Comparison of ENCODE assay signal across 8 cellular contexts in the genomic region with DNA sequence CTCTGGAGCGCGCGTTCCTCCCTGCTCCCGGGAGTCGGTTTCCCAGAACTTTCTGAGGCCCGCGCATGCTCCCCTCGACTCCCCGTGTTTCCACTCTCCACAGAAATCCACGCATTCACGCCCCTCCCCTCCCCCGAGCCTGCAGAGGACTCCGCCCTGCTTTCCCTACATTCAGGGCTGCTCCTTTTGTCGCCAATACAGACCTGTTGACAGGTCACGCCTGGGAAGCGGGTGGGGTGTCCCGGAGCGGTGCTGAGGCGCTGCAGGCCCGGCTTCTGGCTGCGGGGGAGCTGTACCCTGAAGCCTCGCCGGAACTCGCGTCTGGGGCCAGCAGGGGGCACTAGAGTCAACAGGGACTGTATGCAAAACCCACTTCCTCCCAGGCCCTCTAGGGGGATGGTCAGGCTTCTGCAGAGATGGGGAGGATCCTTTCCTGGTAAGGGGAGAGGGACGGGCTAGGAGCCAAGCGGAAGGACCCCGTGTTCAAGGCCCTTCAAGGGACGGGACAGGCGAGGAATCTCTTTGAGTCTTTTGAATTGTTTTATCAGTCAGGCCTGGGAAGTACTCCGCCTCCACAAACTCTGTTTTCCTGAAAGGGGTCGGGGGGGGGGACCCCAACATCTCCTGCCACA. TPM values are rescaled to one million over a fixed set of nuclear protein-coding genes. Genes with fewer than 3 reads are reported as not detected.
DNase-seq lines count a peak whose midpoint lies in the region; ATAC-seq and TF ChIP-seq lines count a peak whose summit lies in the region.

A gene with protein sequence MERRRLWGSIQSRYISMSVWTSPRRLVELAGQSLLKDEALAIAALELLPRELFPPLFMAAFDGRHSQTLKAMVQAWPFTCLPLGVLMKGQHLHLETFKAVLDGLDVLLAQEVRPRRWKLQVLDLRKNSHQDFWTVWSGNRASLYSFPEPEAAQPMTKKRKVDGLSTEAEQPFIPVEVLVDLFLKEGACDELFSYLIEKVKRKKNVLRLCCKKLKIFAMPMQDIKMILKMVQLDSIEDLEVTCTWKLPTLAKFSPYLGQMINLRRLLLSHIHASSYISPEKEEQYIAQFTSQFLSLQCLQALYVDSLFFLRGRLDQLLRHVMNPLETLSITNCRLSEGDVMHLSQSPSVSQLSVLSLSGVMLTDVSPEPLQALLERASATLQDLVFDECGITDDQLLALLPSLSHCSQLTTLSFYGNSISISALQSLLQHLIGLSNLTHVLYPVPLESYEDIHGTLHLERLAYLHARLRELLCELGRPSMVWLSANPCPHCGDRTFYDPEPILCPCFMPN (minus strand): TSS at position 294 of the 632 bp plus-strand sequence. CDS start 2,433 bp downstream, outside the sequence.

- CTCF ChIA-PET in BJ (lab: Yijun Ruan, JAX): no interaction called here

- ATAC-seq in aorta (ENCODE audit: low FRiP score): no peak

- no peak within 1 kb of the TSS for H3K4me2 ChIP-seq in neural cell (ENCODE audit: low read length)

- intact Hi-C loops in aorta (cut with DNase I): no loop called here

- DNase-seq in BJ (ENCODE audit: low read depth) (no peak), HCEC 1CT (peak; percentile 43), NCI-H69 (lab: John Stamatoyannopoulos, UW) (peak; percentile 98), aorta (peak; percentile 60 to 79), hepatic stellate cell (ENCODE audit: low spot score) (no peak)
- DNase-seq in activated CD4-positive, alpha-beta T cell treated with anti-CD3 and anti-CD28 coated beads for 4 hours: peak; percentile 43 to 54
- peak; percentile 56 for DNase-seq in effector CD8-positive, alpha-beta T cell (lab: John Stamatoyannopoulos, UW)

- H3K27me3 ChIP-seq in BJ (ENCODE audit: control insufficient read depth, insufficient read depth, low read length) (0 out of 2 replicates have a peak, but pooled peaks cover 1% of the 10 kb centered on the region), neural cell (ENCODE audit: insufficient read depth, low read depth, low read length) (no peaks in the 10 kb centered on the region), aorta (ENCODE audit: control insufficient read depth in 1 of 2, insufficient read depth in 2 of 2, low read length in 1 of 2) (no peaks in the 10 kb centered on the region)

- no peak within 1 kb of the TSS for H3K9ac ChIP-seq in neural cell (ENCODE audit: low read length)

- no peaks in the 10 kb centered on the region for H3K9me2 ChIP-seq in neural cell (ENCODE audit: insufficient read depth, low read length)

- 70 to 73% methylated on average over 32 of the region's 32 CpGs for WGBS in aorta, 2 donors

- TF ChIP-seq RAD21 in neural cell (conservative IDR thresholded peaks at IDR 0.05): no peak

- H3K36me3 ChIP-seq in BJ (ENCODE audit: control insufficient read depth, insufficient read depth, low read length) (no peaks in the 10 kb centered on the region), neural cell (ENCODE audit: insufficient read depth, low read length) (no peaks in the 10 kb centered on the region), aorta (ENCODE audit: control insufficient read depth in 1 of 2, insufficient read depth in 2 of 2, low read length in 1 of 2) (no peaks in the 10 kb centered on the region)

- TF ChIP-seq CTCF in BJ (IDR thresholded peaks at IDR 0.05; ENCODE audit: insufficient read depth, low read depth, low read length) (peak; percentile 39), neural cell (IDR thresholded peaks at IDR 0.05; ENCODE audit: poor library complexity, severe bottlenecking) (peak; percentile 16)

- H2AFZ ChIP-seq in neural cell (ENCODE audit: low read depth, low read length): no peak within 1 kb of the TSS

- H3K27ac ChIP-seq in neural cell (ENCODE audit: low read length) (no peak within 1 kb of the TSS), aorta (ENCODE audit: low read depth in 1 of 2, low read length in 2 of 2) (no peak within 1 kb of the TSS)

- no peaks in the 10 kb centered on the region for H3K79me2 ChIP-seq in neural cell (replicated peaks; ENCODE audit: insufficient read depth, low read length)

- no peaks in the 10 kb centered on the region for H3K9me3 ChIP-seq in neural cell (ENCODE audit: low read length)
- no peaks in the 10 kb centered on the region for H3K9me3 ChIP-seq in aorta (ENCODE audit: control insufficient read depth, low read length)

- no peak for TF ChIP-seq EP300 in neural cell (conservative IDR thresholded peaks at IDR 0.05; ENCODE audit: poor library complexity, severe bottlenecking)

- POLR2A ChIA-PET in BJ (lab: Charles Lee): no interaction called here

- H3K4me1 ChIP-seq in aorta (ENCODE audit: control insufficient read depth in 1 of 2, insufficient read depth in 2 of 2, low read length in 2 of 2): no peaks in the 10 kb centered on the region

- H4K20me1 ChIP-seq in neural cell (ENCODE audit: insufficient read depth): no peaks in the 10 kb centered on the region

- H3K4me3 ChIP-seq in BJ (ENCODE audit: low read depth, low read length) (no peak within 1 kb of the TSS), neural cell (ENCODE audit: low read length) (no peak within 1 kb of the TSS), aorta (ENCODE audit: low read length in 2 of 2) (no peak within 1 kb of the TSS)

- no peaks in the 10 kb centered on the region for H3F3A ChIP-seq in neural cell (ENCODE audit: insufficient read depth, low read length, poor library complexity, severe bottlenecking)

TF ChIP-seq in neural cell, 6 proteins besides CTCF, POLR2A, EP300 and RAD21:
- TF ChIP-seq POLR2AphosphoS5 (IDR thresholded peaks at IDR 0.05): no peak
- no peak for TF ChIP-seq REST (IDR thresholded peaks at IDR 0.05; ENCODE audit: borderline replicate concordance)
- no peak for TF ChIP-seq EZH2 (IDR thresholded peaks at IDR 0.05; ENCODE audit: borderline replicate concordance, insufficient read depth, low read length, poor library complexity, severe bottlenecking)
- no peak for TF ChIP-seq MXI1 (conservative IDR thresholded peaks at IDR 0.05; ENCODE audit: poor library complexity, severe bottlenecking)
- TF ChIP-seq TAF1 (IDR thresholded peaks at IDR 0.05; ENCODE audit: low read depth): no peak
- no peak for TF ChIP-seq SMC3 (conservative IDR thresholded peaks at IDR 0.05; ENCODE audit: poor library complexity)

RNA-seq across cellular contexts. Expression of the gene that starts here (rescaled TPM):
- 0.15 TPM in 1 of 2 replicates, not detected in the other for polyA plus RNA-seq in BJ (2011; rRNA removed)
- polyA minus RNA-seq in BJ (2011; rRNA and poly(A)+ RNA removed): 0.10 and 0.62 TPM in 2 replicates
- not detected in 2 replicates for polyA plus RNA-seq in neural cell
- not detected in 2 replicates for polyA minus RNA-seq in neural cell
- not detected for total RNA-seq in aorta
- polyA plus RNA-seq in aorta: not detected

Comparison
In these comparisons a context has a peak if more than half of its experiments do, and no peak if none do; other contexts are left out.
1. Peak in DNase-seq in aorta; RNA of the gene not detected or under 1 TPM.
2. DNase-seq: peak in HCEC 1CT (single experiment), NCI-H69 (single experiment), activated CD4-positive, alpha-beta T cell treated with anti-CD3 and anti-CD28 coated beads for 4 hours (2 of 2) and effector CD8-positive, alpha-beta T cell (single experiment); none in BJ (single experiment) and hepatic stellate cell (single experiment).